Comparison of ENCODE assay signal across 14 cellular contexts in genomic region chr1:230826166-230826875, GRCh38. TPM values are rescaled to one million over a fixed set of nuclear protein-coding genes. Genes with fewer than 3 reads are reported as not detected.
A peak's percentile ranks its signal among the peaks of the same experiment; 100 is the strongest.
DNase-seq lines count a peak whose midpoint lies in the region; ATAC-seq and TF ChIP-seq lines count a peak whose summit lies in the region.
"Had no signal": no experiment of that assay in that cellular context is flagged by ENCODE, and none has a peak within 500 bp of the region (broad histone marks: within the 10 kb centered on the region; RNA-seq: fewer than 3 reads in every experiment).

No MANE protein-coding gene starts in this region.

- H3K4me3 ChIP-seq in BLaER1 (no peak overlapping the region), PC-9 (no peak overlapping the region), H7 (ENCODE audit: insufficient read depth, low read depth, low read length) (no peak overlapping the region)

- H3K27ac Mint-ChIP-seq in progenitor cell of endocrine pancreas (peak overlapping the region; percentile 90), immature natural killer cell (no peak overlapping the region)
- no peak overlapping the region for H3K27ac Mint-ChIP-seq in activated T-cell treated with anti-CD3 and anti-CD28 coated beads, Interleukin-2, amount 50 U/mL, for 72 hours
- H3K27ac Mint-ChIP-seq: activated CD4-positive, alpha-beta T cell treated with anti-CD3 and anti-CD28 coated beads, Interleukin-2, amount 10 ng/mL, durations not matched to agents 7 days and 5 days; activated naive CD8-positive, alpha-beta T cell treated with anti-CD3 and anti-CD28 coated beads, Interleukin-2, amount 10 ng/mL, durations not matched to agents 7 days and 5 days; activated T-cell treated with anti-CD3 and anti-CD28 coated beads, Interleukin-2, amount 50 U/mL, for 24 hours; B cell; IgD-negative memory B cell had no signal

- ATAC-seq in activated T-cell treated with anti-CD3 and anti-CD28 coated beads, Interleukin-2, amount 50 U/mL, for 72 hours (replicated peaks in 1 of 2): no peak

- H3K36me3 ChIP-seq in BLaER1 (no peaks in the 10 kb centered on the region), PC-9 (ENCODE audit: low read depth) (no peaks in the 10 kb centered on the region), H7 (replicated peaks; ENCODE audit: control insufficient read depth, insufficient read depth, low read length) (no peaks in the 10 kb centered on the region)

- H4K20me1 ChIP-seq in BLaER1 (no peaks in the 10 kb centered on the region), PC-9 (ENCODE audit: insufficient read depth) (no peaks in the 10 kb centered on the region)

- TF ChIP-seq CTCF in PC-9 (conservative IDR thresholded peaks at IDR 0.05): no peak
- TF ChIP-seq CTCF in progenitor cell of endocrine pancreas (IDR thresholded peaks at IDR 0.05; ENCODE audit: unreplicated experiment): no peak

- intact Hi-C loops in PC-9 (cut with micrococcal nuclease; ENCODE audit: unreplicated experiment): no loop called here

- H3K9ac ChIP-seq in BLaER1: no peak overlapping the region

- H3K9me3 Mint-ChIP-seq in progenitor cell of endocrine pancreas (ENCODE audit: low read depth) (no peaks in the 10 kb centered on the region), immature natural killer cell (no peaks in the 10 kb centered on the region)
- H3K9me3 Mint-ChIP-seq in activated T-cell treated with anti-CD3 and anti-CD28 coated beads, Interleukin-2, amount 50 U/mL, for 72 hours: peaks cover 2 to 4% of the 10 kb centered on the region in 2 donors
- H3K9me3 Mint-ChIP-seq: activated CD4-positive, alpha-beta T cell treated with anti-CD3 and anti-CD28 coated beads, Interleukin-2, amount 10 ng/mL, durations not matched to agents 7 days and 5 days; activated naive CD8-positive, alpha-beta T cell treated with anti-CD3 and anti-CD28 coated beads, Interleukin-2, amount 10 ng/mL, durations not matched to agents 7 days and 5 days; activated T-cell treated with anti-CD3 and anti-CD28 coated beads, Interleukin-2, amount 50 U/mL, for 24 hours; central memory CD8-positive, alpha-beta T cell had no signal

- H3F3A ChIP-seq in PC-9 (ENCODE audit: insufficient read depth, low read depth): peaks cover 31% of the 10 kb centered on the region

- H3K4me1 ChIP-seq in BLaER1 (peaks cover 51% of the 10 kb centered on the region), PC-9 (replicated peaks; ENCODE audit: insufficient read depth) (peaks cover 42% of the 10 kb centered on the region)

- H3K9me3 ChIP-seq in BLaER1 (peaks cover 8% of the 10 kb centered on the region), PC-9 (ENCODE audit: insufficient read depth, low read depth) (no peaks in the 10 kb centered on the region)

- H3K27me3 ChIP-seq in BLaER1 (no peaks in the 10 kb centered on the region), PC-9 (ENCODE audit: insufficient read depth, low read depth) (no peaks in the 10 kb centered on the region), H7 (ENCODE audit: control insufficient read depth, insufficient read depth, low read length) (no peaks in the 10 kb centered on the region)

- H3K36me3 Mint-ChIP-seq in progenitor cell of endocrine pancreas (ENCODE audit: insufficient read depth) (no peaks in the 10 kb centered on the region), immature natural killer cell (no peaks in the 10 kb centered on the region)
- peaks cover 0 to 1% of the 10 kb centered on the region in 2 donors for H3K36me3 Mint-ChIP-seq in activated T-cell treated with anti-CD3 and anti-CD28 coated beads, Interleukin-2, amount 50 U/mL, for 72 hours (ENCODE audit: insufficient read depth in 2 of 2)
- H3K36me3 Mint-ChIP-seq: activated naive CD8-positive, alpha-beta T cell treated with anti-CD3 and anti-CD28 coated beads, Interleukin-2, amount 10 ng/mL, durations not matched to agents 7 days and 5 days; IgD-negative memory B cell had no signal

- BruUV-seq in PC-9 (replicated peaks; lab: Mats Ljungman, UMichigan): no TSS peak

- CTCF ChIA-PET in PC-9 (lab: Charles Lee): no interaction called here

- no peaks in the 10 kb centered on the region for H3K9me2 ChIP-seq in PC-9 (ENCODE audit: insufficient read depth)

- H3K4me1 Mint-ChIP-seq in progenitor cell of endocrine pancreas (ENCODE audit: low read depth) (peaks cover 31% of the 10 kb centered on the region), immature natural killer cell (no peaks in the 10 kb centered on the region)
- H3K4me1 Mint-ChIP-seq in activated T-cell treated with anti-CD3 and anti-CD28 coated beads, Interleukin-2, amount 50 U/mL, for 72 hours (ENCODE audit: low read depth): no peaks in the 10 kb centered on the region
- H3K4me1 Mint-ChIP-seq: activated CD4-positive, alpha-beta T cell treated with anti-CD3 and anti-CD28 coated beads, Interleukin-2, amount 10 ng/mL, durations not matched to agents 7 days and 5 days; activated naive CD8-positive, alpha-beta T cell treated with anti-CD3 and anti-CD28 coated beads, Interleukin-2, amount 10 ng/mL, durations not matched to agents 7 days and 5 days; B cell; central memory CD8-positive, alpha-beta T cell; IgD-negative memory B cell had no signal

- no peaks in the 10 kb centered on the region for H3K79me2 ChIP-seq in PC-9 (ENCODE audit: low read depth)

- H3K27me3 Mint-ChIP-seq in progenitor cell of endocrine pancreas (no peaks in the 10 kb centered on the region), immature natural killer cell (ENCODE audit: low read depth in 3 of 3) (peaks cover 4 to 10% (median 4%) of the 10 kb centered on the region in 3 donors)
- H3K27me3 Mint-ChIP-seq in activated T-cell treated with anti-CD3 and anti-CD28 coated beads, Interleukin-2, amount 50 U/mL, for 72 hours (ENCODE audit: low read depth): peaks cover 9% of the 10 kb centered on the region
- H3K27me3 Mint-ChIP-seq: activated CD4-positive, alpha-beta T cell treated with anti-CD3 and anti-CD28 coated beads, Interleukin-2, amount 10 ng/mL, durations not matched to agents 7 days and 5 days had no signal

- H3K27ac ChIP-seq in BLaER1 (no peak overlapping the region), PC-9 (peak overlapping the region; percentile 93)

- DNase-seq in PC-9 (no peak), globus pallidus (ENCODE audit: low spot score) (peak; percentile 37), progenitor cell of endocrine pancreas (ENCODE audit: low spot score, unreplicated experiment) (no peak), NCI-H1092 treated with DMSO at 0.1 percent for 48 hours (lab: John Stamatoyannopoulos, UW) (no peak), immature natural killer cell (no peak), H7 (no peak)
- no peak for DNase-seq in activated T-cell treated with anti-CD3 and anti-CD28 coated beads, Interleukin-2, amount 50 U/mL, for 72 hours
- DNase-seq: activated CD4-positive, alpha-beta T cell treated with anti-CD3 and anti-CD28 coated beads, Interleukin-2, amount 10 ng/mL, durations not matched to agents 7 days and 5 days; activated naive CD8-positive, alpha-beta T cell treated with anti-CD3 and anti-CD28 coated beads, Interleukin-2, amount 10 ng/mL, durations not matched to agents 7 days and 5 days; activated T-cell treated with anti-CD3 and anti-CD28 coated beads, Interleukin-2, amount 50 U/mL, for 24 hours had no signal

- H3K4me2 ChIP-seq in BLaER1: peak overlapping the region; percentile 75
- H3K4me2 ChIP-seq in PC-9: peak overlapping the region; percentile 70

- POLR2A ChIA-PET in PC-9 (lab: Charles Lee; ENCODE audit: unreplicated experiment): no interaction called here

- no peak overlapping the region for H2AFZ ChIP-seq in PC-9

- no peak overlapping the region for H3K4me3 Mint-ChIP-seq in progenitor cell of endocrine pancreas (ENCODE audit: low read depth)
- H3K4me3 Mint-ChIP-seq in activated T-cell treated with anti-CD3 and anti-CD28 coated beads, Interleukin-2, amount 50 U/mL, for 72 hours: no peak overlapping the region
- no peak overlapping the region for H3K4me3 Mint-ChIP-seq in immature natural killer cell
- H3K4me3 Mint-ChIP-seq: activated CD4-positive, alpha-beta T cell treated with anti-CD3 and anti-CD28 coated beads, Interleukin-2, amount 10 ng/mL, durations not matched to agents 7 days and 5 days; activated naive CD8-positive, alpha-beta T cell treated with anti-CD3 and anti-CD28 coated beads, Interleukin-2, amount 10 ng/mL, durations not matched to agents 7 days and 5 days; activated T-cell treated with anti-CD3 and anti-CD28 coated beads, Interleukin-2, amount 50 U/mL, for 24 hours; B cell; central memory CD8-positive, alpha-beta T cell; IgD-negative memory B cell had no signal

RNA-seq across cellular contexts. Expression of gene C1orf198, which starts 42.0 kb away (rescaled TPM):
- 20.5 and 24.5 TPM in 2 replicates for total RNA-seq in PC-9 (2021)
- total RNA-seq in progenitor cell of endocrine pancreas: 67.8 and 70.1 TPM in 2 replicates
- total RNA-seq in activated T-cell treated with anti-CD3 and anti-CD28 coated beads, Interleukin-2, amount 50 U/mL, for 72 hours: 1 to 10 TPM; 5.4 to 7.6 TPM
- 1 to 10 TPM; 2.6 to 4.9 (median 4.8) TPM for polyA plus RNA-seq in immature natural killer cell
- total RNA-seq in H7 (2014; rRNA removed; shearing (Covaris generic)): 38.6 and 52.0 TPM in 2 replicates
